23 cellular contexts compared by ENCODE assay signal in the genomic region with DNA sequence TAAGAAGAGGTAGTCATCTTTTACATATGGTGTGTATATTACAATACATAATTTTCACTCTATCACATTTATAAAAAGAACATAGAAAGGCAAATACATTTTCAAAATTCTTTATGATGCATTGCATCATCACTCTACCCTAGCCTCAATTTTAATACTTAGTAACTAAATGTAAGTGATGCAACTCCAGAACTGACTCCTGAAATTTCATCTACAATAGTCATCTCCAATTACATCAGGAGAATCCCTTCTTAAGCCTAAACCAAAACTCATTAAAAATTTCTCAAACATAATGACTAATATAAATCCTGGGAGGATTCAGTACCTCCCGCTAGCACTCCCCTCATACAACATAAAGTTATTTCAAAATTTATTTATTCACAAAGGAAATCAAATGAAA. TPM values are rescaled to one million over a fixed set of nuclear protein-coding genes. Genes with fewer than 3 reads are reported as not detected.
DNase-seq lines count a peak whose midpoint lies in the region; ATAC-seq and TF ChIP-seq lines count a peak whose summit lies in the region.
"Had no signal": no experiment of that assay in that cellular context is flagged by ENCODE, and none has a peak within 500 bp of the region (broad histone marks: within the 10 kb centered on the region; RNA-seq: fewer than 3 reads in every experiment).

No MANE protein-coding gene starts in this region.

- no peak overlapping the region for H2AFZ ChIP-seq in PC-3 (ENCODE audit: low read length)

- H3K4me3 ChIP-seq in PC-3 (ENCODE audit: low read length) (no peak overlapping the region), epithelial cell of esophagus (ENCODE audit: low read length) (no peak overlapping the region)
- H3K4me3 ChIP-seq: BLaER1, MG63, ovary, tibial artery had no signal

- POLR2A ChIA-PET in PC-3 (lab: Charles Lee; ENCODE audit: unreplicated experiment) = no interaction called here

- no peaks in the 10 kb centered on the region for H3K9me3 ChIP-seq in PC-3 (ENCODE audit: low read length)
- H3K9me3 ChIP-seq: MG63, ovary, tibial artery had no signal

- no peaks in the 10 kb centered on the region for H3K27me3 ChIP-seq in PC-3 (ENCODE audit: low read length)
- H3K27me3 ChIP-seq: BLaER1, MG63, ovary, tibial artery had no signal

- DNase-seq in GM04504 (ENCODE audit: low read depth) (peak; percentile 39), PC-3 (peak; percentile 42), epithelial cell of esophagus (ENCODE audit: low read depth) (peak; percentile 39), renal cortical epithelial cell (ENCODE audit: low read depth) (peak; percentile 18), ureter (ENCODE audit: low spot score) (no peak), NCI-H2081 treated with DMSO at 0.1 percent for 48 hours (lab: John Stamatoyannopoulos, UW) (no peak)
- DNase-seq: activated CD4-positive, alpha-beta T cell treated with anti-CD3 and anti-CD28 coated beads, Interleukin-2, amount 10 ng/mL, durations not matched to agents 24 days and 14 days; activated gamma-delta T cell treated with Interleukin-2 at 50 U/mL for 16 hours; amniotic stem cell; effector memory CD4-positive, alpha-beta T cell; GOT3; mesenchymal stem cell; MG63; naive thymus-derived CD4-positive, alpha-beta T cell; NCI-H1930; NCI-H446 treated with DMSO at 0.1 percent for 48 hours; NK-92 treated with Interleukin-12 subunit alpha and Interleukin-12 subunit beta, amount 100 ng/mL, for 24 hours; ovary; stimulated activated CD4-positive, alpha-beta T cell treated with anti-CD3 and anti-CD28 coated beads, Interleukin-2, amount 100 ng/mL, for 24 hours; stimulated activated naive CD4-positive, alpha-beta T cell treated with Interleukin-2 at 50 U/mL for 16 hours; tibial artery had no signal

- BruUV-seq in PC-3 (replicated peaks; lab: Mats Ljungman, UMichigan) = no TSS peak

- H3K36me3 ChIP-seq in PC-3 (ENCODE audit: low read depth, low read length) = peaks cover 51% of the 10 kb centered on the region
- H3K36me3 ChIP-seq: ovary had no signal

- no peak overlapping the region for H3K4me2 ChIP-seq in PC-3 (ENCODE audit: low read length)
- H3K4me2 ChIP-seq: BLaER1 had no signal

- intact Hi-C loops in PC-3 (cut with micrococcal nuclease) = no loop called here

- CTCF ChIA-PET in PC-3 (lab: Charles Lee) = no interaction called here

- peak; percentile 76 for ATAC-seq in PC-3
- ATAC-seq in SK-N-SH treated with all-trans-retinoic acid at 6 μM for 48 hours = no peak
- ATAC-seq: naive thymus-derived CD4-positive, alpha-beta T cell had no signal

- no peak overlapping the region for H3K9ac ChIP-seq in PC-3 (ENCODE audit: low read length)
- H3K9ac ChIP-seq: BLaER1 had no signal

- H3K27ac ChIP-seq in PC-3 (ENCODE audit: low read length) = peak overlapping the region; percentile 22; the same call in 1 of the 2 replicates
- H3K27ac ChIP-seq: BLaER1, ovary, tibial artery had no signal

- no peaks in the 10 kb centered on the region for H3F3A ChIP-seq in PC-3 (ENCODE audit: low read length, unreplicated experiment)

- TF ChIP-seq CTCF in PC-3 (conservative IDR thresholded peaks at IDR 0.05; ENCODE audit: low read depth, low read length) = no peak
- no peak for TF ChIP-seq CTCF in epithelial cell of esophagus (IDR thresholded peaks at IDR 0.05; ENCODE audit: insufficient read depth, low read depth, low read length, missing control alignments)

- H3K79me2 ChIP-seq in PC-3 (ENCODE audit: low read length) = peaks cover 15% of the 10 kb centered on the region

- 0 out of 2 replicates have a peak, but pooled peaks cover 7% of the 10 kb centered on the region for H4K20me1 ChIP-seq in PC-3 (ENCODE audit: low read length)

- H3K9me2 ChIP-seq in PC-3 (replicated peaks; ENCODE audit: low read length) = no peaks in the 10 kb centered on the region

- no peaks in the 10 kb centered on the region for H3K4me1 ChIP-seq in PC-3 (ENCODE audit: insufficient read depth, low read length)
- H3K4me1 ChIP-seq: BLaER1, tibial artery had no signal

TF ChIP-seq in SK-N-SH treated with all-trans-retinoic acid at 6 μM for 48 hours, 23 proteins besides CTCF, POLR2A, EP300 and RAD21:
- TF ChIP-seq ISL1 (CRISPR knock-in tag; IDR thresholded peaks at IDR 0.05) (no peak), ZFP3 (CRISPR knock-in tag; IDR thresholded peaks at IDR 0.05) (no peak), ZFP30 (CRISPR knock-in tag; IDR thresholded peaks at IDR 0.05) (no peak), TCF4 (CRISPR knock-in tag; IDR thresholded peaks at IDR 0.05; ENCODE audit: borderline replicate concordance) (no peak), PPARA (CRISPR knock-in tag; IDR thresholded peaks at IDR 0.05; ENCODE audit: borderline replicate concordance) (no peak), RARB (CRISPR knock-in tag; IDR thresholded peaks at IDR 0.05) (no peak), ZNF70 (CRISPR knock-in tag; IDR thresholded peaks at IDR 0.05) (no peak), GLIS3 (CRISPR knock-in tag; IDR thresholded peaks at IDR 0.05) (no peak), PATZ1 (CRISPR knock-in tag; IDR thresholded peaks at IDR 0.05; ENCODE audit: borderline replicate concordance) (no peak), ZNF8 (CRISPR knock-in tag; IDR thresholded peaks at IDR 0.05) (no peak)
- TF ChIP-seq, protein P1, sequence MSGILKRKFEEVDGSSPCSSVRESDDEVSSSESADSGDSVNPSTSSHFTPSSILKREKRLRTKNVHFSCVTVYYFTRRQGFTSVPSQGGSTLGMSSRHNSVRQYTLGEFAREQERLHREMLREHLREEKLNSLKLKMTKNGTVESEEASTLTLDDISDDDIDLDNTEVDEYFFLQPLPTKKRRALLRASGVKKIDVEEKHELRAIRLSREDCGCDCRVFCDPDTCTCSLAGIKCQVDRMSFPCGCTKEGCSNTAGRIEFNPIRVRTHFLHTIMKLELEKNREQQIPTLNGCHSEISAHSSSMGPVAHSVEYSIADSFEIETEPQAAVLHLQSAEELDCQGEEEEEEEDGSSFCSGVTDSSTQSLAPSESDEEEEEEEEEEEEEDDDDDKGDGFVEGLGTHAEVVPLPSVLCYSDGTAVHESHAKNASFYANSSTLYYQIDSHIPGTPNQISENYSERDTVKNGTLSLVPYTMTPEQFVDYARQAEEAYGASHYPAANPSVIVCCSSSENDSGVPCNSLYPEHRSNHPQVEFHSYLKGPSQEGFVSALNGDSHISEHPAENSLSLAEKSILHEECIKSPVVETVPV (CRISPR knock-in tag; IDR thresholded peaks at IDR 0.05) = no peak

RNA-seq across cellular contexts. Expression of gene TMX3, which starts 15.9 kb away (rescaled TPM):
- 39.1 and 50.1 TPM in 2 replicates for total RNA-seq in PC-3 (2014; rRNA removed)
- 58.4 and 67.7 TPM in 2 replicates for total RNA-seq in renal cortical epithelial cell
- total RNA-seq in ureter = 67.5 TPM

Comparison
In these comparisons a context has a peak if more than half of its experiments do, and no peak if none do; other contexts are left out.
1. DNase-seq: peak in GM04504 (single experiment), PC-3 (single experiment), epithelial cell of esophagus (single experiment) and renal cortical epithelial cell (single experiment); none in ureter (single experiment) and NCI-H2081 treated with DMSO at 0.1 percent for 48 hours (single experiment).